17 cellular contexts compared by ENCODE assay signal in genomic region chr9:134601764-134602163, GRCh38. TPM values are rescaled to one million over a fixed set of nuclear protein-coding genes. Genes with fewer than 3 reads are reported as not detected.
A peak's percentile ranks its signal among the peaks of the same experiment; 100 is the strongest.
DNase-seq lines count a peak whose midpoint lies in the region; ATAC-seq, FAIRE-seq and TF ChIP-seq lines count a peak whose summit lies in the region.
"Had no signal": no experiment of that assay in that cellular context is flagged by ENCODE, and none has a peak within 500 bp of the region (broad histone marks: within the 10 kb centered on the region; RNA-seq: fewer than 3 reads in every experiment).

No MANE protein-coding gene starts in this region.

- H3K27me3 Mint-ChIP-seq in mesothelial cell of epicardium (ENCODE audit: low read depth), result no peaks in the 10 kb centered on the region
- peaks cover 0 to 2% of the 10 kb centered on the region in 2 donors for H3K27me3 Mint-ChIP-seq in natural killer cell treated with Interleukin-12 subunit alpha and Interleukin-12 subunit beta and Interleukin-15 and Interleukin-18, amount 100 ng/mL, for 72 hours
- H3K27me3 Mint-ChIP-seq: activated CD8-positive, alpha-beta memory T cell treated with anti-CD3 and anti-CD28 coated beads, Interleukin-2, amount 10 ng/mL, durations not matched to agents 7 days and 5 days; dendritic cell treated with granulocyte-macrophage colony-stimulating factor and Interleukin-4, amounts not matched to agents 40 ng/mL and 50 ng/mL, for 4 days; stimulated activated naive CD8-positive, alpha-beta T cell treated with anti-CD3 and anti-CD28 coated beads, Interleukin-15, Interleukin-2, amounts not matched to agents 100 ng/mL and 50 ng/mL, for 24 hours had no signal

- no peaks in the 10 kb centered on the region for H3K9me3 Mint-ChIP-seq in mesothelial cell of epicardium
- no peaks in the 10 kb centered on the region for H3K9me3 Mint-ChIP-seq in natural killer cell treated with Interleukin-12 subunit alpha and Interleukin-12 subunit beta and Interleukin-15 and Interleukin-18, amount 100 ng/mL, for 72 hours
- H3K9me3 Mint-ChIP-seq: CD8-positive, alpha-beta T cell; dendritic cell treated with granulocyte-macrophage colony-stimulating factor and Interleukin-4, amounts not matched to agents 40 ng/mL and 50 ng/mL, for 4 days; stimulated activated naive CD8-positive, alpha-beta T cell treated with anti-CD3 and anti-CD28 coated beads, Interleukin-15, Interleukin-2, amounts not matched to agents 100 ng/mL and 50 ng/mL, for 24 hours had no signal

- H3K36me3 Mint-ChIP-seq in mesothelial cell of epicardium, result no peaks in the 10 kb centered on the region
- H3K36me3 Mint-ChIP-seq in natural killer cell treated with Interleukin-12 subunit alpha and Interleukin-12 subunit beta and Interleukin-15 and Interleukin-18, amount 100 ng/mL, for 72 hours, result no peaks in the 10 kb centered on the region
- H3K36me3 Mint-ChIP-seq: activated CD8-positive, alpha-beta memory T cell treated with anti-CD3 and anti-CD28 coated beads, Interleukin-2, amount 10 ng/mL, durations not matched to agents 7 days and 5 days; CD8-positive, alpha-beta T cell had no signal

- peaks cover 36% of the 10 kb centered on the region for H3K4me1 ChIP-seq in A549
- H3K4me1 ChIP-seq in HUES64 (ENCODE audit: insufficient read depth, low read length), result peaks cover 6% of the 10 kb centered on the region; the same call in 1 of the 2 replicates
- H3K4me1 ChIP-seq in spleen, result peaks cover 0 to 6% (median 0%) of the 10 kb centered on the region in 6 donors
- no peaks in the 10 kb centered on the region for H3K4me1 ChIP-seq in body of pancreas

- peaks cover 49% of the 10 kb centered on the region for H3K4me1 Mint-ChIP-seq in mesothelial cell of epicardium
- H3K4me1 Mint-ChIP-seq in natural killer cell treated with Interleukin-12 subunit alpha and Interleukin-12 subunit beta and Interleukin-15 and Interleukin-18, amount 100 ng/mL, for 72 hours (ENCODE audit: low read depth in 2 of 2), result no peaks in the 10 kb centered on the region
- H3K4me1 Mint-ChIP-seq: activated CD8-positive, alpha-beta memory T cell treated with anti-CD3 and anti-CD28 coated beads, Interleukin-2, amount 10 ng/mL, durations not matched to agents 7 days and 5 days had no signal

- no peak for DNase-seq in A549 (ENCODE audit: low read depth in 1 of 2, low spot score in 1 of 2)
- peak; percentile 49 for DNase-seq in coronary artery (ENCODE audit: low spot score)
- DNase-seq in mesothelial cell of epicardium (ENCODE audit: low spot score in 2 of 2, unreplicated experiment in 2 of 2), result no peak
- no peak for DNase-seq in spleen
- DNase-seq in activated CD4-positive, CD25-positive, alpha-beta regulatory T cell treated with anti-CD3 and anti-CD28 coated beads, Interleukin-2, amount 50 U/mL, for 72 hours, result no peak
- DNase-seq in body of pancreas, result no peak
- no peak for DNase-seq in natural killer cell treated with Interleukin-12 subunit alpha and Interleukin-12 subunit beta and Interleukin-15 and Interleukin-18, amount 100 ng/mL, for 72 hours (ENCODE audit: low spot score)
- DNase-seq: CD8-positive, alpha-beta T cell; NCI-H2029; T-helper 9 cell had no signal

- no peak overlapping the region for H3K4me3 Mint-ChIP-seq in mesothelial cell of epicardium
- no peak overlapping the region for H3K4me3 Mint-ChIP-seq in natural killer cell treated with Interleukin-12 subunit alpha and Interleukin-12 subunit beta and Interleukin-15 and Interleukin-18, amount 100 ng/mL, for 72 hours
- H3K4me3 Mint-ChIP-seq: activated CD8-positive, alpha-beta memory T cell treated with anti-CD3 and anti-CD28 coated beads, Interleukin-2, amount 10 ng/mL, durations not matched to agents 7 days and 5 days; CD8-positive, alpha-beta T cell; dendritic cell treated with granulocyte-macrophage colony-stimulating factor and Interleukin-4, amounts not matched to agents 40 ng/mL and 50 ng/mL, for 4 days; stimulated activated naive CD8-positive, alpha-beta T cell treated with anti-CD3 and anti-CD28 coated beads, Interleukin-15, Interleukin-2, amounts not matched to agents 100 ng/mL and 50 ng/mL, for 24 hours had no signal

- 89% methylated on average over 7 of the region's 7 CpGs for WGBS in A549 (ENCODE audit: missing lambda C conversion rate)
- 86% methylated on average over 7 of the region's 7 CpGs for WGBS in HUES64
- 92 to 98% (median 97%) methylated on average over 7 of the region's 7 CpGs for WGBS in spleen, 5 donors
- WGBS in body of pancreas, 2 donors, result 77 to 84% methylated on average over 7 of the region's 7 CpGs

- no peak for FAIRE-seq in A549 (lab: Jason Lieb, UNC)
- FAIRE-seq: kidney had no signal

- H3K4me2 ChIP-seq in A549, result peak overlapping the region; percentile 80

- H3K4me3 ChIP-seq in A549 (no peak overlapping the region), HUES64 (ENCODE audit: low read length) (no peak overlapping the region), coronary artery (no peak overlapping the region), spleen (no peak overlapping the region), body of pancreas (no peak overlapping the region)

- intact Hi-C loops in spleen (cut with DNase I; ENCODE audit: low total_unique reads) (no loop called here), body of pancreas (cut with DNase I) (no loop called here)

- TF ChIP-seq POLR2A in A549 (IDR thresholded peaks at IDR 0.05; ENCODE audit: low read length) (no peak), spleen (IDR thresholded peaks at IDR 0.05) (no peak), body of pancreas (IDR thresholded peaks at IDR 0.05) (no peak)

- no peak for TF ChIP-seq CTCF in A549 (IDR thresholded peaks at IDR 0.05)
- TF ChIP-seq CTCF in coronary artery (IDR thresholded peaks at IDR 0.05), result no peak
- TF ChIP-seq CTCF in mesothelial cell of epicardium (IDR thresholded peaks at IDR 0.05; ENCODE audit: unreplicated experiment), result no peak
- no peak for TF ChIP-seq CTCF in spleen (IDR thresholded peaks at IDR 0.05 in 8 of 11, conservative IDR thresholded peaks at IDR 0.05 in 3 of 11)
- no peak for TF ChIP-seq CTCF in body of pancreas (IDR thresholded peaks at IDR 0.05)

- H3K27ac ChIP-seq in A549 (peak overlapping the region; percentile 94 to 96), HUES64 (ENCODE audit: low read depth, low read length) (peak overlapping the region; percentile 32; the same call in 1 of the 2 replicates), coronary artery (peak overlapping the region in 1 of 2 donors; percentile 69), spleen (no peak overlapping the region), body of pancreas (no peak overlapping the region)
- H3K27ac ChIP-seq: neutrophil had no signal

- peak overlapping the region; percentile 96 for H3K27ac Mint-ChIP-seq in mesothelial cell of epicardium
- H3K27ac Mint-ChIP-seq in natural killer cell treated with Interleukin-12 subunit alpha and Interleukin-12 subunit beta and Interleukin-15 and Interleukin-18, amount 100 ng/mL, for 72 hours, result no peak overlapping the region
- H3K27ac Mint-ChIP-seq: activated CD8-positive, alpha-beta memory T cell treated with anti-CD3 and anti-CD28 coated beads, Interleukin-2, amount 10 ng/mL, durations not matched to agents 7 days and 5 days; CD8-positive, alpha-beta T cell; dendritic cell treated with granulocyte-macrophage colony-stimulating factor and Interleukin-4, amounts not matched to agents 40 ng/mL and 50 ng/mL, for 4 days; stimulated activated naive CD8-positive, alpha-beta T cell treated with anti-CD3 and anti-CD28 coated beads, Interleukin-15, Interleukin-2, amounts not matched to agents 100 ng/mL and 50 ng/mL, for 24 hours had no signal

- TF ChIP-seq EP300 in A549 (IDR thresholded peaks at IDR 0.05), result no peak

- H3K36me3 ChIP-seq in HUES64 (ENCODE audit: insufficient read depth, low read length) (no peaks in the 10 kb centered on the region), spleen (no peaks in the 10 kb centered on the region), body of pancreas (replicated peaks in 1 of 2; ENCODE audit: insufficient read depth in 1 of 2, low read depth in 2 of 2) (no peaks in the 10 kb centered on the region)
- H3K36me3 ChIP-seq: neutrophil had no signal

- H3K9me3 ChIP-seq in A549 (peaks cover 8% of the 10 kb centered on the region), HUES64 (ENCODE audit: insufficient read depth, low read depth, low read length) (peaks cover 3% of the 10 kb centered on the region; the same call in 1 of the 2 replicates), spleen (peaks cover 0 to 6% (median 0%) of the 10 kb centered on the region in 8 donors), body of pancreas (peaks cover 0 to 5% (median 0%) of the 10 kb centered on the region in 3 donors)
- H3K9me3 ChIP-seq: neutrophil had no signal

- no peak for ATAC-seq in A549
- ATAC-seq in body of pancreas, result no peak
- ATAC-seq in natural killer cell treated with Interleukin-12 subunit alpha and Interleukin-12 subunit beta and Interleukin-15 and Interleukin-18, amount 100 ng/mL, for 72 hours, result no peak
- ATAC-seq: activated CD8-positive, alpha-beta memory T cell treated with anti-CD3 and anti-CD28 coated beads, Interleukin-2, amount 10 ng/mL, durations not matched to agents 7 days and 5 days; CD8-positive, alpha-beta T cell had no signal

- CTCF ChIA-PET in A549 (lab: Yijun Ruan, JAX), result interaction anchor here (0.9 to 3.4 kb wide), 11 partner anchors 38 to 159 kb away, joined by 3 to 34 read pairs (median 4); no protein-coding TSS in a partner anchor

- POLR2A ChIA-PET in A549 (lab: Yijun Ruan, JAX), result interaction anchor here (0.9 to 1.6 kb wide), 5 partner anchors 9 to 98 kb away, joined by 3 to 10 read pairs (median 5); partner anchors contain the start of gene COL5A1

- no peak overlapping the region for H3K9ac ChIP-seq in HUES64 (ENCODE audit: low read depth, low read length)

- no peak for TF ChIP-seq RAD21 in A549 (conservative IDR thresholded peaks at IDR 0.05 in 1 of 2, IDR thresholded peaks at IDR 0.05 in 1 of 2)

- peaks cover 9% of the 10 kb centered on the region; the same call in 1 of the 2 replicates for H3K27me3 ChIP-seq in HUES64 (ENCODE audit: insufficient read depth, low read length)
- peaks cover 0 to 22% (median 0%) of the 10 kb centered on the region in 7 donors for H3K27me3 ChIP-seq in spleen (replicated peaks in 1 of 7)
- H3K27me3 ChIP-seq in body of pancreas, result peaks cover 0 to 7% of the 10 kb centered on the region in 2 donors
- H3K27me3 ChIP-seq: neutrophil had no signal

TF ChIP-seq in A549, 52 proteins besides CTCF, POLR2A, EP300 and RAD21 (continues in another document):
- no peak for TF ChIP-seq MYC (IDR thresholded peaks at IDR 0.05; ENCODE audit: borderline replicate concordance, low read length)

RNA-seq across cellular contexts. Expression of gene COL5A1, which starts 39.8 kb away (rescaled TPM):
- polyA plus RNA-seq in A549 (2011; rRNA removed), result 15.2 and 16.1 TPM in 2 replicates
- polyA plus RNA-seq in A549 (2012; cell fraction: cytosol; rRNA removed), result 19.4 and 22.8 TPM in 2 replicates
- 109 and 117 TPM in 2 replicates for polyA plus RNA-seq in A549 (2012; cell fraction: nucleus; rRNA removed)
- 50.7 to 72.3 TPM (median 67.5 TPM) in 3 replicates for polyA plus RNA-seq in A549 (2017; fragmentation: RNase III; extraction: RNeasy Plus Mini Kit Qiagen cat#74134 plus additional on column Dnase treatment)
- 18.7 and 27.1 TPM in 2 replicates for polyA minus RNA-seq in A549 (2011; rRNA and poly(A)+ RNA removed)
- 9.6 TPM for polyA plus RNA-seq in HUES64 (2013, experiment 1 of 2)
- 11.1 TPM for polyA plus RNA-seq in HUES64 (2013, experiment 2 of 2)
- 549 to 605 TPM (median 596 TPM) in 3 replicates for total RNA-seq in mesothelial cell of epicardium
- 10 to 100 TPM; 14.6 to 50.6 (median 28.9) TPM for total RNA-seq in spleen
- 10 to 100 TPM in 1 of 3 donors, 1 to 10 TPM in 2; 2.6 to 12.2 (median 3.1) TPM for polyA plus RNA-seq in spleen
- 10 to 100 TPM in 1 of 2 donors, 1 to 10 TPM in 1; 7.0 to 14.5 TPM for total RNA-seq in body of pancreas
- not detected for total RNA-seq in natural killer cell treated with Interleukin-12 subunit alpha and Interleukin-12 subunit beta and Interleukin-15 and Interleukin-18, amount 100 ng/mL, for 72 hours
- total RNA-seq: SK-MEL-5 had no signal

Comparison
In these comparisons a context has a peak if more than half of its experiments do, and no peak if none do; other contexts are left out.
1. H3K27ac ChIP-seq: peak in A549 (2 of 2) and HUES64 (single experiment); none in spleen (0 of 8) and body of pancreas (0 of 4).
2. RNA of gene COL5A1, which starts 39.8 kb away (total RNA-seq): 549 to 605 TPM in mesothelial cell of epicardium; 14.6 to 50.6 TPM in spleen, 7.0 to 14.5 TPM in body of pancreas and not detected in natural killer cell treated with Interleukin-12 subunit alpha and Interleukin-12 subunit beta and Interleukin-15 and Interleukin-18, amount 100 ng/mL, for 72 hours; every median in the first group is over 10 times any median in the second.